In the genomic region with DNA sequence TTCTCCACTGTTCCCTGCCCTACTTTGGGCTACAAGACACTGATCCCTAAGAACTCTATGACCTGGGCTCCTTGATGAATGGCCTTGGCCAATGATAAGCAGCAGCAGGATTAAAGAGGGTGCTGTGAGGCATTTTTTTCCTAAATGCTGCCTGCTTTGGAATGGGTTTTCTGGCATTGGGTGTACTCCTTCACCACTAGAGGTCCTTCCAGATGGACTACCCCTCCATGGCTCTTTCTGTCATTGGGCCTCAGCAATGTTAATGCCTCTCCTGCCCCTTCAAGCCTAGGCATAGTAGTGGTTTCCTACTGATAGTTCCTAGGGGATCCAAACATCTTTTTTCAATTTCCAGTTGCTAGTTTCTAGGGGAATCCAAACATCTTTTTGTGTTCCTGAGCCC, we compare ENCODE assay signal across 12 cellular contexts.
DNase-seq lines count a peak whose midpoint lies in the region; TF ChIP-seq lines count a peak whose summit lies in the region.
"Had no signal": no experiment of that assay in that cellular context is flagged by ENCODE, and none has a peak within 500 bp of the region (broad histone marks: within the 10 kb centered on the region; RNA-seq: fewer than 3 reads in every experiment).

No MANE protein-coding gene starts in this region.

- no peaks in the 10 kb centered on the region for H3K9me3 ChIP-seq in liver (ENCODE audit: control insufficient read depth in 4 of 4, low read length in 3 of 4)
- H3K9me3 ChIP-seq: adrenal gland had no signal

- no peaks in the 10 kb centered on the region for H3K27me3 ChIP-seq in liver (ENCODE audit: control insufficient read depth in 4 of 4, insufficient read depth in 4 of 4, low read length in 3 of 4)
- H3K27me3 ChIP-seq: adrenal gland had no signal

- no peak overlapping the region for H3K4me3 ChIP-seq in astrocyte of the cerebellum (ENCODE audit: low read depth, low read length)
- H3K4me3 ChIP-seq in liver (ENCODE audit: low read depth in 1 of 3, low read length in 3 of 3): no peak overlapping the region
- H3K4me3 ChIP-seq: adrenal gland, PC-9 had no signal

- no peak overlapping the region for H3K27ac ChIP-seq in liver (ENCODE audit: low read depth in 1 of 2, low read length in 2 of 2)
- H3K27ac ChIP-seq: adrenal gland, PC-9 had no signal

- TF ChIP-seq CTCF in GM10266 (IDR thresholded peaks at IDR 0.05; ENCODE audit: control insufficient read depth, insufficient read depth, low read depth, missing control alignments) (peak; percentile 29), astrocyte of the cerebellum (IDR thresholded peaks at IDR 0.05; ENCODE audit: low read depth, low read length, missing control alignments) (peak; percentile 21), liver (IDR thresholded peaks at IDR 0.05; ENCODE audit: low read depth, low read length, missing input control) (peak; percentile 12)

- TF ChIP-seq RAD21 in liver (IDR thresholded peaks at IDR 0.05): peak; percentile 7 to 60

- H3K4me1 ChIP-seq in liver (ENCODE audit: control insufficient read depth in 4 of 4, insufficient read depth in 4 of 4, low read length in 3 of 4): peaks cover 0 to 12% (median 9%) of the 10 kb centered on the region in 4 donors

- H3K36me3 ChIP-seq in liver (ENCODE audit: control insufficient read depth in 4 of 4, insufficient read depth in 3 of 4, low read depth in 1 of 4, low read length in 3 of 4): no peaks in the 10 kb centered on the region
- H3K36me3 ChIP-seq: adrenal gland had no signal

- no peak for DNase-seq in GM10266 (ENCODE audit: extremely low spot score)
- peak; percentile 17 for DNase-seq in HuH-7 (ENCODE audit: low spot score)
- DNase-seq in astrocyte of the cerebellum (ENCODE audit: low read depth): no peak
- DNase-seq in mesenteric fat pad (ENCODE audit: low spot score): no peak
- no peak for DNase-seq in MV-4-11 (lab: John Stamatoyannopoulos, UW)
- no peak for DNase-seq in retina
- DNase-seq: activated CD8-positive, alpha-beta memory T cell treated with anti-CD3 and anti-CD28 coated beads, Interleukin-2, amount 50 U/mL, for 4 hours; adrenal gland; DMS153; NCI-H187 treated with DMSO at 0.1 percent for 48 hours; PC-9 had no signal

- no peak overlapping the region for H3K9ac ChIP-seq in liver (ENCODE audit: low read depth in 1 of 2, low read length in 2 of 2)

- in situ Hi-C loops in astrocyte of the cerebellum (cut with HindIII; ENCODE audit: low sequenced_read_pairs): no loop called here

TF ChIP-seq in liver, 16 proteins besides CTCF, POLR2A, EP300 and RAD21:
- TF ChIP-seq TAF1 (conservative IDR thresholded peaks at IDR 0.05) (no peak), EGR1 (IDR thresholded peaks at IDR 0.05; ENCODE audit: low read depth in 2 of 2) (no peak), NR2F2 (IDR thresholded peaks at IDR 0.05) (no peak), HNF4A (conservative IDR thresholded peaks at IDR 0.05) (no peak), FOXA1 (IDR thresholded peaks at IDR 0.05) (no peak), SP1 (IDR thresholded peaks at IDR 0.05) (no peak), YY1 (IDR thresholded peaks at IDR 0.05) (no peak), GABPA (IDR thresholded peaks at IDR 0.05 in 1 of 2, conservative IDR thresholded peaks at IDR 0.05 in 1 of 2) (no peak), RXRA (IDR thresholded peaks at IDR 0.05) (no peak), HNF4G (IDR thresholded peaks at IDR 0.05) (no peak)
- TF ChIP-seq, protein P1, sequence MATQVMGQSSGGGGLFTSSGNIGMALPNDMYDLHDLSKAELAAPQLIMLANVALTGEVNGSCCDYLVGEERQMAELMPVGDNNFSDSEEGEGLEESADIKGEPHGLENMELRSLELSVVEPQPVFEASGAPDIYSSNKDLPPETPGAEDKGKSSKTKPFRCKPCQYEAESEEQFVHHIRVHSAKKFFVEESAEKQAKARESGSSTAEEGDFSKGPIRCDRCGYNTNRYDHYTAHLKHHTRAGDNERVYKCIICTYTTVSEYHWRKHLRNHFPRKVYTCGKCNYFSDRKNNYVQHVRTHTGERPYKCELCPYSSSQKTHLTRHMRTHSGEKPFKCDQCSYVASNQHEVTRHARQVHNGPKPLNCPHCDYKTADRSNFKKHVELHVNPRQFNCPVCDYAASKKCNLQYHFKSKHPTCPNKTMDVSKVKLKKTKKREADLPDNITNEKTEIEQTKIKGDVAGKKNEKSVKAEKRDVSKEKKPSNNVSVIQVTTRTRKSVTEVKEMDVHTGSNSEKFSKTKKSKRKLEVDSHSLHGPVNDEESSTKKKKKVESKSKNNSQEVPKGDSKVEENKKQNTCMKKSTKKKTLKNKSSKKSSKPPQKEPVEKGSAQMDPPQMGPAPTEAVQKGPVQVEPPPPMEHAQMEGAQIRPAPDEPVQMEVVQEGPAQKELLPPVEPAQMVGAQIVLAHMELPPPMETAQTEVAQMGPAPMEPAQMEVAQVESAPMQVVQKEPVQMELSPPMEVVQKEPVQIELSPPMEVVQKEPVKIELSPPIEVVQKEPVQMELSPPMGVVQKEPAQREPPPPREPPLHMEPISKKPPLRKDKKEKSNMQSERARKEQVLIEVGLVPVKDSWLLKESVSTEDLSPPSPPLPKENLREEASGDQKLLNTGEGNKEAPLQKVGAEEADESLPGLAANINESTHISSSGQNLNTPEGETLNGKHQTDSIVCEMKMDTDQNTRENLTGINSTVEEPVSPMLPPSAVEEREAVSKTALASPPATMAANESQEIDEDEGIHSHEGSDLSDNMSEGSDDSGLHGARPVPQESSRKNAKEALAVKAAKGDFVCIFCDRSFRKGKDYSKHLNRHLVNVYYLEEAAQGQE (IDR thresholded peaks at IDR 0.05): no peak
- TF ChIP-seq, protein P2, sequence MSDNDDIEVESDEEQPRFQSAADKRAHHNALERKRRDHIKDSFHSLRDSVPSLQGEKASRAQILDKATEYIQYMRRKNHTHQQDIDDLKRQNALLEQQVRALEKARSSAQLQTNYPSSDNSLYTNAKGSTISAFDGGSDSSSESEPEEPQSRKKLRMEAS (IDR thresholded peaks at IDR 0.05): no peak
- TF ChIP-seq, protein P3, sequence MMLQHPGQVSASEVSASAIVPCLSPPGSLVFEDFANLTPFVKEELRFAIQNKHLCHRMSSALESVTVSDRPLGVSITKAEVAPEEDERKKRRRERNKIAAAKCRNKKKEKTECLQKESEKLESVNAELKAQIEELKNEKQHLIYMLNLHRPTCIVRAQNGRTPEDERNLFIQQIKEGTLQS (IDR thresholded peaks at IDR 0.05): no peak
TF ChIP-seq in liver: peak in this region for 0.
